In genomic region chr6:18362058-18362561, GRCh38 we compare ENCODE assay signal across 9 cellular contexts. TPM values are rescaled to one million over a fixed set of nuclear protein-coding genes. Genes with fewer than 3 reads are reported as not detected.
DNase-seq lines count a peak whose midpoint lies in the region; ATAC-seq, FAIRE-seq and TF ChIP-seq lines count a peak whose summit lies in the region.
"Had no signal": no experiment of that assay in that cellular context is flagged by ENCODE, and none has a peak within 500 bp of the region (broad histone marks: within the 10 kb centered on the region; RNA-seq: fewer than 3 reads in every experiment).

No MANE protein-coding gene starts in this region.

- DNase-seq in pancreas (peak in 2 of 6 donors; percentile 26 to 46), NCI-H1105 treated with DMSO at 0.1 percent for 48 hours (lab: John Stamatoyannopoulos, UW) (no peak), GM12891 (ENCODE audit: insufficient read length, low spot score) (no peak), NCI-H526 (lab: John Stamatoyannopoulos, UW) (no peak)

- H3K4me1 ChIP-seq in BLaER1, result peaks cover 35% of the 10 kb centered on the region
- peaks cover 56% of the 10 kb centered on the region for H3K4me1 ChIP-seq in OCI-LY3 (ENCODE audit: low read length)
- peaks cover 12 to 22% (median 12%) of the 10 kb centered on the region in 3 donors for H3K4me1 ChIP-seq in pancreas
- H3K4me1 ChIP-seq: parathyroid adenoma had no signal

- FAIRE-seq in pancreas (lab: Jason Lieb, UNC), result no peak
- no peak for FAIRE-seq in GM12891 (lab: Jason Lieb, UNC)

- peaks cover 14% of the 10 kb centered on the region for H3K9me3 ChIP-seq in BLaER1
- H3K9me3 ChIP-seq in OCI-LY3 (ENCODE audit: insufficient read depth, low read length), result peaks cover 6% of the 10 kb centered on the region
- no peaks in the 10 kb centered on the region for H3K9me3 ChIP-seq in pancreas

- intact Hi-C loops in pancreas (cut with DNase I), result no loop called here

- ATAC-seq in esophagus mucosa (peak; percentile 37), pancreas (peak; percentile 64 to 88 (median 82)), GM19463 (IDR thresholded peaks at IDR 0.05; ENCODE audit: unreplicated experiment) (no peak)

- H3K4me3 ChIP-seq in BLaER1 (no peak overlapping the region), OCI-LY3 (ENCODE audit: low read length) (no peak overlapping the region), pancreas (no peak overlapping the region)

- no peaks in the 10 kb centered on the region for H3K79me2 ChIP-seq in OCI-LY3 (ENCODE audit: low read length)
- H3K79me2 ChIP-seq: parathyroid adenoma had no signal

- no peaks in the 10 kb centered on the region for H3K27me3 ChIP-seq in BLaER1
- H3K27me3 ChIP-seq in OCI-LY3 (ENCODE audit: low read depth, low read length), result no peaks in the 10 kb centered on the region
- H3K27me3 ChIP-seq in pancreas, result no peaks in the 10 kb centered on the region

- H3K4me2 ChIP-seq in BLaER1 (peak overlapping the region; percentile 15; the same call in 1 of the 2 replicates), OCI-LY3 (ENCODE audit: low read length) (peak overlapping the region; percentile 24; the same call in 1 of the 2 replicates)

- H4K20me1 ChIP-seq in BLaER1, result no peaks in the 10 kb centered on the region
- no peaks in the 10 kb centered on the region for H4K20me1 ChIP-seq in OCI-LY3 (ENCODE audit: insufficient read depth, low read length)

- no peak overlapping the region for H3K9ac ChIP-seq in BLaER1
- H3K9ac ChIP-seq in OCI-LY3 (ENCODE audit: low read length), result no peak overlapping the region
- H3K9ac ChIP-seq: parathyroid adenoma had no signal

- H3K36me3 ChIP-seq in BLaER1 (no peaks in the 10 kb centered on the region), OCI-LY3 (replicated peaks; ENCODE audit: low read depth, low read length) (peaks cover 18% of the 10 kb centered on the region), pancreas (no peaks in the 10 kb centered on the region)

- 10 to 13% methylated on average over 2 of the region's 2 CpGs for WGBS in pancreas, 2 donors

- no peak overlapping the region for H2AFZ ChIP-seq in OCI-LY3 (ENCODE audit: low read depth, low read length)
- H2AFZ ChIP-seq: parathyroid adenoma had no signal

- H3K27ac ChIP-seq in BLaER1, result no peak overlapping the region
- H3K27ac ChIP-seq in OCI-LY3 (ENCODE audit: low read length), result peak overlapping the region; percentile 29
- H3K27ac ChIP-seq in pancreas, result peak overlapping the region in 2 of 4 donors; percentile 35 to 71
- H3K27ac ChIP-seq: parathyroid adenoma had no signal

- no peak for TF ChIP-seq CTCF in OCI-LY3 (IDR thresholded peaks at IDR 0.05; ENCODE audit: low read depth, low read length)
- no peak for TF ChIP-seq CTCF in pancreas (IDR thresholded peaks at IDR 0.05)

- no peak for TF ChIP-seq POLR2A in GM12891 (IDR thresholded peaks at IDR 0.05; ENCODE audit: low read depth, low read length)

TF ChIP-seq in GM12891, 5 proteins besides CTCF, POLR2A, EP300 and RAD21:
- TF ChIP-seq TAF1 (IDR thresholded peaks at IDR 0.05; ENCODE audit: low read depth, low read length) (no peak), PAX5 (IDR thresholded peaks at IDR 0.05; ENCODE audit: insufficient read depth, low read length, severe bottlenecking) (no peak), POU2F2 (IDR thresholded peaks at IDR 0.05; ENCODE audit: low read depth, low read length) (no peak), SPI1 (IDR thresholded peaks at IDR 0.05; ENCODE audit: low read depth, low read length) (no peak), POLR2AphosphoS5 (IDR thresholded peaks at IDR 0.05; ENCODE audit: low read depth, low read length) (no peak)

RNA-seq across cellular contexts. Expression of gene RNF144B, which starts 25.0 kb away (rescaled TPM):
- total RNA-seq in esophagus mucosa, result 21.6 TPM
- 10 to 100 TPM in 2 of 6 donors, 1 to 10 TPM in 4; 5.5 to 18.7 (median 8.1) TPM for total RNA-seq in pancreas
- polyA plus RNA-seq in pancreas, result 1 to 10 TPM; 1.7 to 2.6 TPM
- polyA plus RNA-seq in GM12891 (2012; ENCODE audit: low read depth, missing spikeins), result 0.08 TPM
